In genomic region chr14:80954771-80955299, GRCh38 we compare ENCODE assay signal across 8 cellular contexts. TPM values are rescaled to one million over a fixed set of nuclear protein-coding genes. Genes with fewer than 3 reads are reported as not detected.
DNase-seq lines count a peak whose midpoint lies in the region; ATAC-seq and TF ChIP-seq lines count a peak whose summit lies in the region.

No MANE protein-coding gene starts in this region.

- H2AFZ ChIP-seq in neural cell (ENCODE audit: low read depth, low read length) = peak overlapping the region; percentile 15

- H4K20me1 ChIP-seq in neural cell (ENCODE audit: insufficient read depth) = no peaks in the 10 kb centered on the region

- no peak overlapping the region for H3K4me3 ChIP-seq in GM12865 (ENCODE audit: low read depth, low read length)
- H3K4me3 ChIP-seq in neural cell (ENCODE audit: low read length) = peak overlapping the region; percentile 68

- H3K4me3 Mint-ChIP-seq in stimulated activated naive CD8-positive, alpha-beta T cell treated with anti-CD3 and anti-CD28 coated beads, Interleukin-15, Interleukin-2, amounts not matched to agents 100 ng/mL and 50 ng/mL, for 24 hours = peak overlapping the region; percentile 79

- peaks cover 45% of the 10 kb centered on the region for H3K4me1 Mint-ChIP-seq in stimulated activated naive CD8-positive, alpha-beta T cell treated with anti-CD3 and anti-CD28 coated beads, Interleukin-15, Interleukin-2, amounts not matched to agents 100 ng/mL and 50 ng/mL, for 24 hours (ENCODE audit: low read depth)

- POLR2A ChIA-PET in RWPE1 (lab: Yijun Ruan, JAX; ENCODE audit: low non-redundant PET) = no interaction called here

- H3K36me3 ChIP-seq in neural cell (ENCODE audit: insufficient read depth, low read length) = no peaks in the 10 kb centered on the region

- no peaks in the 10 kb centered on the region for H3F3A ChIP-seq in neural cell (ENCODE audit: insufficient read depth, low read length, poor library complexity, severe bottlenecking)

- DNase-seq in GM12865 (ENCODE audit: low read depth) (peak; percentile 70), KG1 (lab: John Stamatoyannopoulos, UW) (peak; percentile 46), RWPE1 (ENCODE audit: low spot score) (peak; percentile 74), activated gamma-delta T cell (lab: John Stamatoyannopoulos, UW) (peak; percentile 37), foreskin melanocyte (peak; percentile 66)

- peak overlapping the region; percentile 67 for H3K4me2 ChIP-seq in neural cell (ENCODE audit: low read length)

- H3K36me3 Mint-ChIP-seq in stimulated activated naive CD8-positive, alpha-beta T cell treated with anti-CD3 and anti-CD28 coated beads, Interleukin-15, Interleukin-2, amounts not matched to agents 100 ng/mL and 50 ng/mL, for 24 hours (ENCODE audit: low read depth) = no peaks in the 10 kb centered on the region

- H3K27ac Mint-ChIP-seq in stimulated activated naive CD8-positive, alpha-beta T cell treated with anti-CD3 and anti-CD28 coated beads, Interleukin-15, Interleukin-2, amounts not matched to agents 100 ng/mL and 50 ng/mL, for 24 hours = peak overlapping the region; percentile 72

- no peaks in the 10 kb centered on the region for H3K9me3 Mint-ChIP-seq in stimulated activated naive CD8-positive, alpha-beta T cell treated with anti-CD3 and anti-CD28 coated beads, Interleukin-15, Interleukin-2, amounts not matched to agents 100 ng/mL and 50 ng/mL, for 24 hours

- TF ChIP-seq CTCF in GM12865 (IDR thresholded peaks at IDR 0.05; ENCODE audit: insufficient read depth, low read depth, low read length, missing control alignments) (peak; percentile 69), RWPE1 (conservative IDR thresholded peaks at IDR 0.05; ENCODE audit: low read depth) (peak; percentile 85), neural cell (IDR thresholded peaks at IDR 0.05; ENCODE audit: poor library complexity, severe bottlenecking) (peak; percentile 94)

- peak; percentile 94 for TF ChIP-seq RAD21 in neural cell (conservative IDR thresholded peaks at IDR 0.05)

- peak overlapping the region; percentile 39 for H3K9ac ChIP-seq in neural cell (ENCODE audit: low read length)

- H3K27ac ChIP-seq in RWPE1 (no peak overlapping the region), neural cell (ENCODE audit: low read length) (no peak overlapping the region)

- no peaks in the 10 kb centered on the region for H3K9me2 ChIP-seq in neural cell (ENCODE audit: insufficient read depth, low read length)

- H3K79me2 ChIP-seq in neural cell (replicated peaks; ENCODE audit: insufficient read depth, low read length) = no peaks in the 10 kb centered on the region

- no peaks in the 10 kb centered on the region for H3K9me3 ChIP-seq in neural cell (ENCODE audit: low read length)

- peaks cover 14% of the 10 kb centered on the region for H3K27me3 Mint-ChIP-seq in stimulated activated naive CD8-positive, alpha-beta T cell treated with anti-CD3 and anti-CD28 coated beads, Interleukin-15, Interleukin-2, amounts not matched to agents 100 ng/mL and 50 ng/mL, for 24 hours

- ATAC-seq in HG03280 (IDR thresholded peaks at IDR 0.05; ENCODE audit: unreplicated experiment) = no peak

- TF ChIP-seq EP300 in neural cell (conservative IDR thresholded peaks at IDR 0.05; ENCODE audit: poor library complexity, severe bottlenecking) = no peak

- CTCF ChIA-PET in RWPE1 (lab: Yijun Ruan, JAX) = interaction anchor here (0.6 to 1.0 kb wide), 4 partner anchors 17 to 509 kb away, joined by 3 to 5 read pairs (median 3); no protein-coding TSS in a partner anchor

- H3K27me3 ChIP-seq in neural cell (ENCODE audit: insufficient read depth, low read depth, low read length) = peaks cover 15% of the 10 kb centered on the region

TF ChIP-seq in neural cell, 6 proteins besides CTCF, POLR2A, EP300 and RAD21:
- TF ChIP-seq SMC3 (conservative IDR thresholded peaks at IDR 0.05; ENCODE audit: poor library complexity) (peak; percentile 97), EZH2 (IDR thresholded peaks at IDR 0.05; ENCODE audit: borderline replicate concordance, insufficient read depth, low read length, poor library complexity, severe bottlenecking) (no peak), TAF1 (IDR thresholded peaks at IDR 0.05; ENCODE audit: low read depth) (no peak), MXI1 (conservative IDR thresholded peaks at IDR 0.05; ENCODE audit: poor library complexity, severe bottlenecking) (peak; percentile 50)

RNA-seq across cellular contexts. Expression of gene TSHR, which starts 0.6 kb away (rescaled TPM):
- not detected in 2 replicates for polyA plus RNA-seq in neural cell
- not detected in 2 replicates for polyA minus RNA-seq in neural cell

RNA-seq across cellular contexts. Expression of gene CEP128, which starts 13.3 kb away (rescaled TPM):
- 3.4 and 5.5 TPM in 2 replicates for polyA plus RNA-seq in neural cell
- polyA minus RNA-seq in neural cell = 62.5 and 63.3 TPM in 2 replicates
